ENCODE assay signal across 1 cellular context in genomic region chr11:12273618-12273995, GRCh38.
TF ChIP-seq lines count a peak whose summit lies in the region.

No MANE protein-coding gene starts in this region.

TF ChIP-seq in HepG2, 621 proteins besides CTCF, POLR2A, EP300 and RAD21 (continued from another document):
- TF ChIP-seq ZBTB25 (CRISPR knock-in tag; IDR thresholded peaks at IDR 0.05) (no peak), ZNF776 (CRISPR knock-in tag; IDR thresholded peaks at IDR 0.05) (no peak), ZSCAN12 (CRISPR knock-in tag; IDR thresholded peaks at IDR 0.05) (no peak), KAT2B (IDR thresholded peaks at IDR 0.05; ENCODE audit: borderline replicate concordance, low read depth, low read length) (no peak), SMARCE1 (IDR thresholded peaks at IDR 0.05; ENCODE audit: borderline replicate concordance) (no peak)
TF ChIP-seq in HepG2: peak in this region for 0.
